In genomic region chr14:96086032-96086431, GRCh38 we compare ENCODE assay signal across 13 cellular contexts. TPM values are rescaled to one million over a fixed set of nuclear protein-coding genes. Genes with fewer than 3 reads are reported as not detected.
A peak's percentile ranks its signal among the peaks of the same experiment; 100 is the strongest.
DNase-seq lines count a peak whose midpoint lies in the region; TF ChIP-seq lines count a peak whose summit lies in the region.
"Had no signal": no experiment of that assay in that cellular context is flagged by ENCODE, and none has a peak within 500 bp of the region (broad histone marks: within the 10 kb centered on the region; RNA-seq: fewer than 3 reads in every experiment).

No MANE protein-coding gene starts in this region.

- H3K27ac Mint-ChIP-seq in T-helper 2 cell treated with Interferon-gamma antibody and Interleukin-4, amounts not matched to agents 5 μg/mL and 100 μg/mL, for 36 hours, result no peak overlapping the region
- H3K27ac Mint-ChIP-seq in activated CD4-positive, alpha-beta T cell treated with anti-CD3 and anti-CD28 coated beads, Interleukin-2, amount 10 ng/mL, durations not matched to agents 7 days and 5 days, result no peak overlapping the region
- no peak overlapping the region for H3K27ac Mint-ChIP-seq in neural progenitor cell
- H3K27ac Mint-ChIP-seq: activated CD4-positive, alpha-beta T cell treated with anti-CD3 and anti-CD28 coated beads, Interleukin-2, amount 10 ng/mL, durations not matched to agents 24 days and 14 days had no signal

- H3K27me3 Mint-ChIP-seq in T-helper 2 cell treated with Interferon-gamma antibody and Interleukin-4, amounts not matched to agents 5 μg/mL and 100 μg/mL, for 36 hours (ENCODE audit: low read depth), result no peaks in the 10 kb centered on the region
- no peaks in the 10 kb centered on the region for H3K27me3 Mint-ChIP-seq in activated CD4-positive, alpha-beta T cell treated with anti-CD3 and anti-CD28 coated beads, Interleukin-2, amount 10 ng/mL, durations not matched to agents 7 days and 5 days
- H3K27me3 Mint-ChIP-seq in neural progenitor cell (ENCODE audit: insufficient read depth, low read depth), result peaks cover 3% of the 10 kb centered on the region
- H3K27me3 Mint-ChIP-seq: activated CD4-positive, alpha-beta T cell treated with anti-CD3 and anti-CD28 coated beads, Interleukin-2, amount 10 ng/mL, durations not matched to agents 24 days and 14 days had no signal

- CTCF ChIA-PET in activated CD4-positive, alpha-beta T cell treated with anti-CD3 and anti-CD28 coated beads, Interleukin-2, amount 10 ng/mL, durations not matched to agents 7 days and 5 days (lab: Charles Lee), result no interaction called here

- no peak overlapping the region for H3K4me3 ChIP-seq in neural progenitor cell
- H3K4me3 ChIP-seq: uterus had no signal

- H3K27me3 ChIP-seq in neural progenitor cell, result no peaks in the 10 kb centered on the region
- H3K27me3 ChIP-seq: uterus had no signal

- H3K36me3 Mint-ChIP-seq in T-helper 2 cell treated with Interferon-gamma antibody and Interleukin-4, amounts not matched to agents 5 μg/mL and 100 μg/mL, for 36 hours (ENCODE audit: low read depth), result no peaks in the 10 kb centered on the region
- no peaks in the 10 kb centered on the region for H3K36me3 Mint-ChIP-seq in activated CD4-positive, alpha-beta T cell treated with anti-CD3 and anti-CD28 coated beads, Interleukin-2, amount 10 ng/mL, durations not matched to agents 7 days and 5 days (ENCODE audit: low read depth)
- peaks cover 15% of the 10 kb centered on the region for H3K36me3 Mint-ChIP-seq in neural progenitor cell

- H2AFZ ChIP-seq in neural progenitor cell (replicated peaks), result no peak overlapping the region

- no peak overlapping the region for H3K4me2 ChIP-seq in neural progenitor cell

- H3F3A ChIP-seq in neural progenitor cell (ENCODE audit: low read depth), result no peaks in the 10 kb centered on the region

- H3K9ac ChIP-seq in neural progenitor cell, result no peak overlapping the region

- no peaks in the 10 kb centered on the region for H3K9me3 Mint-ChIP-seq in T-helper 2 cell treated with Interferon-gamma antibody and Interleukin-4, amounts not matched to agents 5 μg/mL and 100 μg/mL, for 36 hours
- no peaks in the 10 kb centered on the region for H3K9me3 Mint-ChIP-seq in activated CD4-positive, alpha-beta T cell treated with anti-CD3 and anti-CD28 coated beads, Interleukin-2, amount 10 ng/mL, durations not matched to agents 7 days and 5 days
- no peaks in the 10 kb centered on the region for H3K9me3 Mint-ChIP-seq in neural progenitor cell
- H3K9me3 Mint-ChIP-seq: activated CD4-positive, alpha-beta T cell treated with anti-CD3 and anti-CD28 coated beads, Interleukin-2, amount 10 ng/mL, durations not matched to agents 24 days and 14 days had no signal

- H4K20me1 ChIP-seq in neural progenitor cell (ENCODE audit: low read depth), result no peaks in the 10 kb centered on the region

- H3K27ac ChIP-seq in neural progenitor cell, result no peak overlapping the region
- H3K27ac ChIP-seq: uterus had no signal

- H3K4me1 ChIP-seq in neural progenitor cell, result no peaks in the 10 kb centered on the region

- no peaks in the 10 kb centered on the region for H3K79me2 ChIP-seq in neural progenitor cell (ENCODE audit: low read depth)

- DNase-seq in DMS53 (lab: John Stamatoyannopoulos, UW) (peak; percentile 91), RPMI7951 (ENCODE audit: low read depth) (peak; percentile 91), fibroblast of gingiva (ENCODE audit: low read depth) (peak; percentile 18), posterior vena cava (ENCODE audit: low spot score) (peak; percentile 37), neural progenitor cell (ENCODE audit: low spot score) (no peak), activated gamma-delta T cell (lab: John Stamatoyannopoulos, UW) (no peak)
- no peak for DNase-seq in T-helper 2 cell treated with Interferon-gamma antibody and Interleukin-4, amounts not matched to agents 5 μg/mL and 100 μg/mL, for 36 hours (ENCODE audit: low spot score)
- no peak for DNase-seq in activated CD4-positive, alpha-beta T cell treated with anti-CD3 and anti-CD28 coated beads, Interleukin-2, amount 10 ng/mL, durations not matched to agents 7 days and 5 days
- DNase-seq: activated CD4-positive, alpha-beta T cell treated with anti-CD3 and anti-CD28 coated beads, Interleukin-2, amount 10 ng/mL, durations not matched to agents 24 days and 14 days; activated naive CD4-positive, alpha-beta T cell treated with anti-CD3 and anti-CD28 coated beads, Interleukin-2, amount 50 U/mL, for 16 hours; NCI-H1048; NCI-H748 treated with DMSO at 0.1 percent for 48 hours; uterus had no signal

- H3K4me1 Mint-ChIP-seq in T-helper 2 cell treated with Interferon-gamma antibody and Interleukin-4, amounts not matched to agents 5 μg/mL and 100 μg/mL, for 36 hours (ENCODE audit: low read depth), result no peaks in the 10 kb centered on the region
- no peaks in the 10 kb centered on the region for H3K4me1 Mint-ChIP-seq in activated CD4-positive, alpha-beta T cell treated with anti-CD3 and anti-CD28 coated beads, Interleukin-2, amount 10 ng/mL, durations not matched to agents 7 days and 5 days
- H3K4me1 Mint-ChIP-seq in neural progenitor cell, result peaks cover 20% of the 10 kb centered on the region
- H3K4me1 Mint-ChIP-seq: activated CD4-positive, alpha-beta T cell treated with anti-CD3 and anti-CD28 coated beads, Interleukin-2, amount 10 ng/mL, durations not matched to agents 24 days and 14 days had no signal

- H3K36me3 ChIP-seq in neural progenitor cell, result no peaks in the 10 kb centered on the region
- H3K36me3 ChIP-seq: uterus had no signal

- POLR2A ChIA-PET in activated CD4-positive, alpha-beta T cell treated with anti-CD3 and anti-CD28 coated beads, Interleukin-2, amount 10 ng/mL, durations not matched to agents 7 days and 5 days (lab: Charles Lee), result no interaction called here

- H3K9me3 ChIP-seq in neural progenitor cell (ENCODE audit: low read depth), result no peaks in the 10 kb centered on the region
- H3K9me3 ChIP-seq: uterus had no signal

- no peak for TF ChIP-seq CTCF in neural progenitor cell (IDR thresholded peaks at IDR 0.05)

- intact Hi-C loops in posterior vena cava (cut with DNase I), result loop anchor here in 1 of 2 donors (5.0 kb wide), 1 partner anchor 34 kb away; no protein-coding TSS in a partner anchor

- no peak overlapping the region for H3K4me3 Mint-ChIP-seq in T-helper 2 cell treated with Interferon-gamma antibody and Interleukin-4, amounts not matched to agents 5 μg/mL and 100 μg/mL, for 36 hours
- H3K4me3 Mint-ChIP-seq in activated CD4-positive, alpha-beta T cell treated with anti-CD3 and anti-CD28 coated beads, Interleukin-2, amount 10 ng/mL, durations not matched to agents 7 days and 5 days, result no peak overlapping the region
- H3K4me3 Mint-ChIP-seq in neural progenitor cell, result no peak overlapping the region
- H3K4me3 Mint-ChIP-seq: activated CD4-positive, alpha-beta T cell treated with anti-CD3 and anti-CD28 coated beads, Interleukin-2, amount 10 ng/mL, durations not matched to agents 24 days and 14 days had no signal

RNA-seq across cellular contexts. Expression of gene C14orf132, which starts 46.9 kb away (rescaled TPM):
- total RNA-seq in RPMI7951 (2014; rRNA removed; shearing (Covaris generic)), result 22.6 and 24.6 TPM in 2 replicates
- 100 to 1,000 TPM in 1 of 2 donors, 10 to 100 TPM in 1; 70.8 to 122 TPM for total RNA-seq in posterior vena cava
- 1 to 10 TPM; 1.2 to 1.5 TPM for total RNA-seq in activated CD4-positive, alpha-beta T cell treated with anti-CD3 and anti-CD28 coated beads, Interleukin-2, amount 10 ng/mL, durations not matched to agents 7 days and 5 days
- 5.5 and 8.1 TPM in 2 replicates for total RNA-seq in neural progenitor cell (ENCODE audit: low replicate concordance)

Comparison
In these comparisons a context has a peak if more than half of its experiments do, and no peak if none do; other contexts are left out.
1. DNase-seq: peak in DMS53 (single experiment), RPMI7951 (single experiment), fibroblast of gingiva (single experiment) and posterior vena cava (single experiment); none in T-helper 2 cell treated with Interferon-gamma antibody and Interleukin-4, amounts not matched to agents 5 μg/mL and 100 μg/mL, for 36 hours (single experiment), activated CD4-positive, alpha-beta T cell treated with anti-CD3 and anti-CD28 coated beads, Interleukin-2, amount 10 ng/mL, durations not matched to agents 7 days and 5 days (single experiment), neural progenitor cell (single experiment) and activated gamma-delta T cell (single experiment).